Comparison of ENCODE assay signal across 1 cellular context in the genomic region with DNA sequence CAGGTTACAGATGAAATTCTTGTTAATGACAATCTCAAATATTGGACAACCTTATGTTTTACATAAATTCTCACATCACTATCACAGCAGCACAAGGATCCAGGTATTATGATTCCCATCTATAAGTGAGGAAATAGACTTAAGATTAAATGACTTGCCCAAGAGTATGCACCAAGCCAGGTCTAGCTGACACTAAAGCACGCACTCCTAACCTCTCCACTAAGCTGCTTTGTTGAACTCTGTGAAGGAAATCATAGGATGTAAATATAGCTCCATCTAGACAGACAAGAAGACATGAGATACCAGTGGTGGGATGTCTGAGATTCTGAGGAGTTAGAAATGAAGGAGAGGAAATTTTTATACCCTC.
TF ChIP-seq lines count a peak whose summit lies in the region.

No MANE protein-coding gene starts in this region.

TF ChIP-seq in GM23338, 12 proteins besides CTCF, POLR2A, EP300 and RAD21 (continued from another document):
- no peak for TF ChIP-seq STAT1 (IDR thresholded peaks at IDR 0.05; ENCODE audit: unreplicated experiment)
